Comparison of ENCODE assay signal across 15 cellular contexts in genomic region chr6:72811971-72812421, GRCh38.
A peak's percentile ranks its signal among the peaks of the same experiment; 100 is the strongest.
DNase-seq lines count a peak whose midpoint lies in the region; ATAC-seq and TF ChIP-seq lines count a peak whose summit lies in the region.
"Had no signal": no experiment of that assay in that cellular context is flagged by ENCODE, and none has a peak within 500 bp of the region (broad histone marks: within the 10 kb centered on the region; RNA-seq: fewer than 3 reads in every experiment).

No MANE protein-coding gene starts in this region.

- H3K9ac ChIP-seq in adipocyte (ENCODE audit: low read length) (no peak overlapping the region), iPS-18a (ENCODE audit: low read length) (no peak overlapping the region)

- no peaks in the 10 kb centered on the region for H3K9me3 ChIP-seq in cardiac muscle cell (ENCODE audit: low read depth)
- H3K9me3 ChIP-seq in adipocyte (ENCODE audit: control insufficient read depth, low read length) = no peaks in the 10 kb centered on the region
- no peaks in the 10 kb centered on the region for H3K9me3 ChIP-seq in iPS-18a (ENCODE audit: control insufficient read depth, low read depth, low read length)
- no peaks in the 10 kb centered on the region for H3K9me3 ChIP-seq in right atrium auricular region
- H3K9me3 ChIP-seq: esophagus squamous epithelium, upper lobe of left lung had no signal

- TF ChIP-seq CTCF in cardiac muscle cell (IDR thresholded peaks at IDR 0.05; ENCODE audit: low read depth, low read length) (no peak), right atrium auricular region (IDR thresholded peaks at IDR 0.05) (no peak)

- H3K27ac ChIP-seq in cardiac muscle cell (peak overlapping the region; percentile 86), iPS-18a (ENCODE audit: low read length) (peak overlapping the region; percentile 26), right atrium auricular region (no peak overlapping the region)
- H3K27ac ChIP-seq: esophagus squamous epithelium, upper lobe of left lung had no signal

- ATAC-seq in left ventricle myocardium superior (no peak), GM21825 (IDR thresholded peaks at IDR 0.05; ENCODE audit: unreplicated experiment) (no peak)

- H3K4me3 ChIP-seq in cardiac muscle cell = no peak overlapping the region
- no peak overlapping the region for H3K4me3 ChIP-seq in adipocyte (ENCODE audit: low read length)
- H3K4me3 ChIP-seq in iPS-18a (ENCODE audit: low read length) = no peak overlapping the region
- no peak overlapping the region for H3K4me3 ChIP-seq in right atrium auricular region
- H3K4me3 ChIP-seq: esophagus squamous epithelium, upper lobe of left lung had no signal

- H3K4me1 ChIP-seq in cardiac muscle cell (ENCODE audit: low read depth) (peaks cover 33% of the 10 kb centered on the region), adipocyte (ENCODE audit: control insufficient read depth, insufficient read depth, low read length) (peaks cover 9% of the 10 kb centered on the region), iPS-18a (ENCODE audit: control insufficient read depth, low read depth, low read length) (peaks cover 14% of the 10 kb centered on the region), right atrium auricular region (no peaks in the 10 kb centered on the region)
- H3K4me1 ChIP-seq: esophagus squamous epithelium had no signal

- no peaks in the 10 kb centered on the region for H3K27me3 ChIP-seq in cardiac muscle cell
- H3K27me3 ChIP-seq in adipocyte (replicated peaks; ENCODE audit: control insufficient read depth, insufficient read depth, low read length) = no peaks in the 10 kb centered on the region
- H3K27me3 ChIP-seq in iPS-18a (ENCODE audit: control insufficient read depth, insufficient read depth, low read length) = no peaks in the 10 kb centered on the region
- no peaks in the 10 kb centered on the region for H3K27me3 ChIP-seq in right atrium auricular region
- H3K27me3 ChIP-seq: esophagus squamous epithelium, upper lobe of left lung had no signal

- DNase-seq in cardiac muscle cell (ENCODE audit: low read depth in 1 of 2, low spot score in 1 of 2) (peak in 1 of 2 donors; percentile 34), left ventricle myocardium superior (no peak), adipocyte (ENCODE audit: low read depth) (peak; percentile 20), AG08396 (ENCODE audit: low spot score) (no peak), UCSD-AML1 (lab: John Stamatoyannopoulos, UW; ENCODE audit: unreplicated experiment) (no peak), right atrium auricular region (ENCODE audit: low spot score) (no peak)
- DNase-seq: activated CD4-positive, alpha-beta memory T cell treated with anti-CD3 and anti-CD28 coated beads, Interleukin-2, amount 10 ng/mL, durations not matched to agents 7 days and 5 days; activated effector memory CD4-positive, alpha-beta T cell treated with Interleukin-2 at 50 U/mL for 16 hours; Calu3; central memory CD4-positive, alpha-beta T cell; esophagus squamous epithelium; stimulated activated CD8-positive, alpha-beta memory T cell treated with anti-CD3 and anti-CD28 coated beads, Interleukin-4, amount 100 ng/mL, for 48 hours; upper lobe of left lung had no signal

- H3K36me3 ChIP-seq in cardiac muscle cell = no peaks in the 10 kb centered on the region
- no peaks in the 10 kb centered on the region for H3K36me3 ChIP-seq in adipocyte (ENCODE audit: control insufficient read depth, insufficient read depth, low read length, severe bottlenecking)
- H3K36me3 ChIP-seq in iPS-18a (ENCODE audit: control insufficient read depth, low read depth, low read length) = no peaks in the 10 kb centered on the region
- H3K36me3 ChIP-seq in right atrium auricular region = no peaks in the 10 kb centered on the region
- H3K36me3 ChIP-seq: esophagus squamous epithelium, upper lobe of left lung had no signal

- intact Hi-C loops in left ventricle myocardium superior (cut with micrococcal nuclease) = no loop called here

Comparison
In these comparisons a context has a peak if more than half of its experiments do, and no peak if none do; other contexts are left out.
1. H3K27ac ChIP-seq: peak in cardiac muscle cell (single experiment) and iPS-18a (single experiment); none in right atrium auricular region (0 of 2).